ENCODE assay signal across 8 cellular contexts in the genomic region with DNA sequence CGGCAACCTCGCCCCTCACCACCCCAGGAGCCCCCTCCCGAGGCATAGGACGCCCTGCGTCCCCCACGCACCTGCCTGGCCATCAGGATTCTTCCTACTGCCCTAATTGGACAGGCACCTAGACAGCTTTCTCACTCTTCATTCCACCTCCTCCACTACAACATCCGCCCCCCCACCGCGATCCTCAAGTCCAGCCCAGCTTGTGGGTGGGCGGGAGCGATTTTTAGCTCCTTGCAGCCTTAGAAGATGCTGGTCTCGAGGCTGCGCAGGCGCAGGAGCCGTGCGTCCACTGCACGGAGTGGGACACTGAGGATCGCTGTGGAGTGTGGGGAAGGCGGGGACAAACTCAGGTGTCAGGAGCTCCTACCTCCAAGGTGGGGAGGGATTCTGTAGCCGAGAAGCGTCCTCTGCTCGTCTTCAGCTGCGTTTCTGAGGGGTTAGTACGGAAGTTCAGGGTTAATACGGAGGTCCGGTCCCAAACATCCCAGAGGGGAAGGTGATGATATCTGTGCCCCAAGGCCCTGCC. TPM values are rescaled to one million over a fixed set of nuclear protein-coding genes. Genes with fewer than 3 reads are reported as not detected.
A peak's percentile ranks its signal among the peaks of the same experiment; 100 is the strongest.
DNase-seq lines count a peak whose midpoint lies in the region; ATAC-seq, FAIRE-seq and TF ChIP-seq lines count a peak whose summit lies in the region.
"Had no signal": no experiment of that assay in that cellular context is flagged by ENCODE, and none has a peak within 500 bp of the region (broad histone marks: within the 10 kb centered on the region; RNA-seq: fewer than 3 reads in every experiment).

A gene (minus strand): TSS at position 162 of the 526 bp plus-strand sequence. CDS start 4,600 bp downstream, outside the sequence.

- H3K9ac ChIP-seq in GM23248 (no peak within 1 kb of the TSS), endothelial cell of umbilical vein (replicated peaks; ENCODE audit: extremely low read depth, insufficient read depth, low read length) (no peak within 1 kb of the TSS)

- 0 out of 2 replicates have a peak, but pooled peaks cover 11% of the 10 kb centered on the region for H3F3A ChIP-seq in GM23248 (ENCODE audit: insufficient read depth)

- H3K27ac ChIP-seq in GM23248, result no peak within 1 kb of the TSS
- no peak within 1 kb of the TSS for H3K27ac ChIP-seq in endothelial cell of umbilical vein (ENCODE audit: insufficient read depth, low read depth, low read length)
- no peak within 1 kb of the TSS for H3K27ac ChIP-seq in foreskin keratinocyte

- TF ChIP-seq POLR2A in endothelial cell of umbilical vein (IDR thresholded peaks at IDR 0.05; ENCODE audit: low read depth, low read length), result no peak

- H3K9me1 ChIP-seq in endothelial cell of umbilical vein (replicated peaks; ENCODE audit: control insufficient read depth, extremely low read depth, insufficient read depth, low read length), result no peaks in the 10 kb centered on the region

- BruUV-seq in endothelial cell of umbilical vein (replicated peaks; lab: Mats Ljungman, UMichigan), result no TSS peak

- dilution Hi-C loops in endothelial cell of umbilical vein (cut with MboI; ENCODE audit: extremely low pct_ligation_motif_present, low sequenced_read_pairs), result no loop called here

- intact Hi-C loops in endothelial cell of umbilical vein (cut with micrococcal nuclease), result no loop called here

- no peaks in the 10 kb centered on the region for H4K20me1 ChIP-seq in GM23248 (ENCODE audit: insufficient read depth)
- H4K20me1 ChIP-seq in endothelial cell of umbilical vein (replicated peaks; ENCODE audit: control insufficient read depth, extremely low read depth, insufficient read depth, low read length), result no peaks in the 10 kb centered on the region

- H3K4me3 ChIP-seq in GM23248 (peak within 1 kb of the TSS; percentile 63), endothelial cell of umbilical vein (replicated peaks in 1 of 3; ENCODE audit: insufficient read depth in 1 of 3, low read depth in 1 of 3, low read length in 3 of 3) (peak within 1 kb of the TSS in 1 of 3 experiments; percentile 22)

- H3K9me3 ChIP-seq in GM23248 (ENCODE audit: low read depth) (no peaks in the 10 kb centered on the region), endothelial cell of umbilical vein (replicated peaks; ENCODE audit: control insufficient read depth, insufficient read depth, low read length) (no peaks in the 10 kb centered on the region)

- ATAC-seq in foreskin keratinocyte (no peak), HG03097 (IDR thresholded peaks at IDR 0.05; ENCODE audit: low FRiP score, unreplicated experiment) (no peak), HG03457 (IDR thresholded peaks at IDR 0.05; ENCODE audit: unreplicated experiment) (no peak)

- no peaks in the 10 kb centered on the region for H3K4me1 ChIP-seq in GM23248 (ENCODE audit: insufficient read depth)
- no peaks in the 10 kb centered on the region for H3K4me1 ChIP-seq in endothelial cell of umbilical vein (ENCODE audit: control insufficient read depth, extremely low read depth, insufficient read depth, low read length)
- no peaks in the 10 kb centered on the region for H3K4me1 ChIP-seq in foreskin keratinocyte

- peaks cover 53% of the 10 kb centered on the region for H3K27me3 ChIP-seq in GM23248 (replicated peaks; ENCODE audit: insufficient read depth)
- peaks cover 49 to 61% of the 10 kb centered on the region in 2 experiments for H3K27me3 ChIP-seq in endothelial cell of umbilical vein (ENCODE audit: control insufficient read depth in 2 of 2, insufficient read depth in 2 of 2, low read length in 2 of 2)
- H3K27me3 ChIP-seq in foreskin keratinocyte, result peaks cover 82% of the 10 kb centered on the region

- in situ Hi-C loops in GM23248 (cut with MboI), result no loop called here

- DNase-seq in GM23248 (peak; percentile 28), NCI-H82 treated with DMSO at 0.1 percent for 48 hours (lab: John Stamatoyannopoulos, UW; ENCODE audit: unreplicated experiment) (peak; percentile 41), endothelial cell of umbilical vein (ENCODE audit: low read depth, low spot score) (no peak), retina (peak; percentile 26), foreskin keratinocyte (no peak)

- H3K36me3 ChIP-seq in GM23248 (ENCODE audit: low read depth), result no peaks in the 10 kb centered on the region
- no peaks in the 10 kb centered on the region for H3K36me3 ChIP-seq in endothelial cell of umbilical vein (ENCODE audit: control insufficient read depth in 2 of 2, extremely low read depth in 1 of 2, insufficient read depth in 2 of 2, low read length in 2 of 2)

- no peak within 1 kb of the TSS for H2AFZ ChIP-seq in GM23248
- no peak within 1 kb of the TSS for H2AFZ ChIP-seq in endothelial cell of umbilical vein (ENCODE audit: low read depth, low read length)

- 6 to 8% methylated on average over 22 to 24 of the region's 26 CpGs for WGBS in GM23248 (ENCODE audit: low coverage in 1 of 2, low lambda C conversion rate in 2 of 2, missing lambda C conversion rate in 2 of 2), 2 experiments

- POLR2A ChIA-PET in endothelial cell of umbilical vein (lab: Charles Lee), result no interaction called here

- no peaks in the 10 kb centered on the region for H3K9me2 ChIP-seq in GM23248 (ENCODE audit: insufficient read depth)

- CTCF ChIA-PET in endothelial cell of umbilical vein (lab: Charles Lee), result interaction anchor here (1.0 to 1.8 kb wide), 5 partner anchors 10 to 68 kb away, joined by 3 to 5 read pairs (median 4); no protein-coding TSS in a partner anchor

- H3K79me2 ChIP-seq in GM23248 (ENCODE audit: insufficient read depth) (no peaks in the 10 kb centered on the region), endothelial cell of umbilical vein (ENCODE audit: control insufficient read depth, insufficient read depth, low read length) (no peaks in the 10 kb centered on the region)

- TF ChIP-seq CTCF in endothelial cell of umbilical vein (IDR thresholded peaks at IDR 0.05; ENCODE audit: extremely low read depth in 1 of 2, insufficient read depth in 1 of 2, low read depth in 1 of 2, low read length in 2 of 2) (no peak), foreskin keratinocyte (conservative IDR thresholded peaks at IDR 0.05) (no peak)

- no peak for FAIRE-seq in endothelial cell of umbilical vein (lab: Jason Lieb, UNC)

- H3K4me2 ChIP-seq in GM23248 (ENCODE audit: unreplicated experiment) (no peak within 1 kb of the TSS), endothelial cell of umbilical vein (ENCODE audit: insufficient read depth, low read length) (no peak within 1 kb of the TSS)

TF ChIP-seq in endothelial cell of umbilical vein, 7 proteins besides CTCF, POLR2A, EP300 and RAD21:
- TF ChIP-seq EZH2 (IDR thresholded peaks at IDR 0.05; ENCODE audit: borderline replicate concordance, low read depth, low read length, severe bottlenecking) (peak; percentile 79), POLR2AphosphoS5 (IDR thresholded peaks at IDR 0.05; ENCODE audit: insufficient read depth, low read depth, low read length) (no peak), FOS (IDR thresholded peaks at IDR 0.05; ENCODE audit: borderline replicate concordance, insufficient read depth, low read length) (no peak)

RNA-seq across cellular contexts. Expression of the gene that starts here (rescaled TPM):
- not detected in 2 replicates for total RNA-seq in GM23248 (2014; rRNA removed; shearing (Covaris generic))
- polyA plus RNA-seq in GM23248 (2016; fragmentation: Nextera tagmentation; extraction: Ambion mirVana) (not detected in 2 replicates), endothelial cell of umbilical vein (not detected in 2 replicates), foreskin keratinocyte (not detected in 2 replicates)
- total RNA-seq in endothelial cell of umbilical vein (not detected in 2 replicates), foreskin keratinocyte (not detected in 2 replicates)
- not detected in 2 replicates for polyA plus RNA-seq in endothelial cell of umbilical vein (2011; cell fraction: cytosol; rRNA removed)
- polyA plus RNA-seq in endothelial cell of umbilical vein (2011; cell fraction: nucleus; rRNA removed), result not detected in 2 replicates
- polyA plus RNA-seq in endothelial cell of umbilical vein (2012), result not detected in 2 replicates
- not detected in 2 replicates for polyA minus RNA-seq in endothelial cell of umbilical vein
- not detected for polyA minus RNA-seq in endothelial cell of umbilical vein (2011; cell fraction: cytosol; rRNA and poly(A)+ RNA removed)
- polyA minus RNA-seq in endothelial cell of umbilical vein (2011; cell fraction: nucleus; rRNA and poly(A)+ RNA removed), result not detected in 2 replicates
- total RNA-seq: T-helper 2 cell treated with Interferon-gamma antibody and Interleukin-4, amounts not matched to agents 100 ng/mL and 5 ng/mL, for 36 hours had no signal

Comparison
In these comparisons a context has a peak if more than half of its experiments do, and no peak if none do; other contexts are left out.
1. Peak in DNase-seq and H3K4me3 ChIP-seq in GM23248; RNA of the gene not detected or under 1 TPM.
2. DNase-seq: peak in NCI-H82 treated with DMSO at 0.1 percent for 48 hours (single experiment) and retina (single experiment); none in endothelial cell of umbilical vein (single experiment) and foreskin keratinocyte (0 of 2).